Comparison of ENCODE assay signal across 4 cellular contexts in genomic region chr11:61241526-61241925, GRCh38. TPM values are rescaled to one million over a fixed set of nuclear protein-coding genes. Genes with fewer than 3 reads are reported as not detected.
"Had no signal": no experiment of that assay in that cellular context is flagged by ENCODE, and none has a peak within 500 bp of the region (broad histone marks: within the 10 kb centered on the region; RNA-seq: fewer than 3 reads in every experiment).

No MANE protein-coding gene starts in this region.

RNA-seq across cellular contexts. Expression of gene PGA5, which starts 0.6 kb away (rescaled TPM):
- total RNA-seq: K562, M059J, SJCRH30 had no signal
- polyA plus RNA-seq: IgD-negative memory B cell, K562 had no signal

RNA-seq across cellular contexts. Expression of gene PGA4, which starts 19.4 kb away (rescaled TPM):
- total RNA-seq: K562, M059J, SJCRH30 had no signal
- polyA plus RNA-seq: IgD-negative memory B cell, K562 had no signal

RNA-seq across cellular contexts. Expression of gene PGA3, which starts 38.2 kb away (rescaled TPM):
- total RNA-seq: M059J, SJCRH30 had no signal
- polyA plus RNA-seq: IgD-negative memory B cell, K562 had no signal

RNA-seq across cellular contexts. Expression of gene VWCE, which starts 53.6 kb away (rescaled TPM):
- total RNA-seq: M059J had no signal
